ENCODE assay signal across 8 cellular contexts in the genomic region with DNA sequence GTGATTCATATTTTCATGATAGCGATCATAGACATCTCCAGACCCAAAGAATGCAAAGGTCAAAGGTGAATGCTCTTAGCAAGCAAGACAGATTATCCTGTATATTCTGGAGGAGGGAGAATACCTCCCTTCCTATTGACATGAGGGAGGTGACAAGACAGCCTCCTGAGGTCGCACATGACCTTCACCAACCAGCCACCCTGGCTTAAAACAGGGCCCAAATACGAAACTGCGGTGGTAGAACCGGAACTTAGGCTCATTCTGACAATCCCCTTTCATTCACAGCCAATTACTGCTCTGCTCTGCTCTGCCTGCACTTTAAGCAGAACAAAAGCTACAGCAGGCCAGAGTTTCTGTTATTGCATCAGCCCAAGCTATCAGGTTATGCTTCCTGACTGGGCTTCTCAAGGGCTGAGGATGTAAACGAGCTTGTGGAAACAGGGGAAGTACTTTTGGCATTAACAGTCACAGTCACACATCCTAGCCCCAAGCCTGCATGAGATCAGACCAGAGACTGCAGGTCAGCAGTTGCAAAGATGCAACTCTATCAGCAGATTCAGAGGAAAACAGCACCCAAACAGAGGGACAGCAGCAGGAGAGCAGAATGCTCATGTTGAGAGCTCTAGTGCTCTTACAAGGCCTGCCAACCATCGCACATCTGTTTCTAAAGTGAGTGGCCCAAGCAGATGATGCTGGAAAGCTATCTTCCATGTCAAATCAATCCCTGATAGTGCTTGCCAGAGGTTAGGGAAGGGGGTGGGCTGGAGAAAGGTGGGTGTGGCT. TPM values are rescaled to one million over a fixed set of nuclear protein-coding genes. Genes with fewer than 3 reads are reported as not detected.
A peak's percentile ranks its signal among the peaks of the same experiment; 100 is the strongest.
DNase-seq lines count a peak whose midpoint lies in the region; ATAC-seq and TF ChIP-seq lines count a peak whose summit lies in the region.

No MANE protein-coding gene starts in this region.

- no peak overlapping the region for H3K4me3 Mint-ChIP-seq in Calu3 (ENCODE audit: low read depth, unreplicated experiment)
- H3K4me3 Mint-ChIP-seq in neural progenitor cell, result no peak overlapping the region

- H3K36me3 Mint-ChIP-seq in Calu3 (ENCODE audit: insufficient read depth, unreplicated experiment), result peaks cover 16% of the 10 kb centered on the region
- H3K36me3 Mint-ChIP-seq in neural progenitor cell, result no peaks in the 10 kb centered on the region

- H3K27me3 ChIP-seq in neural progenitor cell, result no peaks in the 10 kb centered on the region
- no peaks in the 10 kb centered on the region for H3K27me3 ChIP-seq in colonic mucosa

- H3K27ac Mint-ChIP-seq in Calu3 (ENCODE audit: unreplicated experiment) (peak overlapping the region; percentile 52), neural progenitor cell (peak overlapping the region; percentile 32)

- H3K9ac ChIP-seq in neural progenitor cell, result no peak overlapping the region
- no peak overlapping the region for H3K9ac ChIP-seq in colonic mucosa (ENCODE audit: low read depth in 2 of 2, low read length in 2 of 2)

- no peak overlapping the region for H3K27ac ChIP-seq in neural progenitor cell
- H3K27ac ChIP-seq in colonic mucosa, result no peak overlapping the region

- DNase-seq in Calu3 (no peak), NCI-H2107 treated with DMSO at 0.1 percent for 48 hours (lab: John Stamatoyannopoulos, UW; ENCODE audit: unreplicated experiment) (peak; percentile 92), astrocyte of the spinal cord (ENCODE audit: low read depth, low spot score) (peak; percentile 54), neural progenitor cell (ENCODE audit: low spot score) (no peak), mesenteric fat pad (ENCODE audit: low spot score) (no peak), colonic mucosa (no peak)

- TF ChIP-seq CTCF in Calu3 (IDR thresholded peaks at IDR 0.05; ENCODE audit: unreplicated experiment) (no peak), astrocyte of the spinal cord (IDR thresholded peaks at IDR 0.05; ENCODE audit: low read depth, low read length) (no peak), neural progenitor cell (IDR thresholded peaks at IDR 0.05) (no peak), colonic mucosa (IDR thresholded peaks at IDR 0.05) (no peak)

- H3K4me3 ChIP-seq in astrocyte of the spinal cord (ENCODE audit: low read depth, low read length) (no peak overlapping the region), neural progenitor cell (no peak overlapping the region), colonic mucosa (no peak overlapping the region)

- no peaks in the 10 kb centered on the region for H3K4me1 ChIP-seq in neural progenitor cell
- no peaks in the 10 kb centered on the region for H3K4me1 ChIP-seq in colonic mucosa

- H3K27me3 Mint-ChIP-seq in Calu3 (ENCODE audit: unreplicated experiment) (no peaks in the 10 kb centered on the region), neural progenitor cell (ENCODE audit: insufficient read depth, low read depth) (no peaks in the 10 kb centered on the region)

- peak; percentile 63 for ATAC-seq in GM21515 (IDR thresholded peaks at IDR 0.05; ENCODE audit: unreplicated experiment)
- ATAC-seq in HG02610 (IDR thresholded peaks at IDR 0.05; ENCODE audit: unreplicated experiment), result no peak

- intact Hi-C loops in Calu3 (cut with micrococcal nuclease; ENCODE audit: unreplicated experiment) (no loop called here), colonic mucosa (cut with DNase I) (no loop called here)

- no peak overlapping the region for H3K4me2 ChIP-seq in neural progenitor cell

- H3K79me2 ChIP-seq in neural progenitor cell (ENCODE audit: low read depth), result no peaks in the 10 kb centered on the region

- H3K4me1 Mint-ChIP-seq in Calu3 (ENCODE audit: low read depth, unreplicated experiment), result no peaks in the 10 kb centered on the region
- H3K4me1 Mint-ChIP-seq in neural progenitor cell, result no peaks in the 10 kb centered on the region

- no TSS peak for BruUV-seq in Calu3 (replicated peaks; lab: Mats Ljungman, UMichigan)

- no peaks in the 10 kb centered on the region for H4K20me1 ChIP-seq in neural progenitor cell (ENCODE audit: low read depth)

- in situ Hi-C loops in astrocyte of the spinal cord (cut with HindIII; ENCODE audit: low sequenced_read_pairs), result no loop called here

- CTCF ChIA-PET in Calu3 (lab: Charles Lee), result interaction anchor here (1.0 kb wide), 1 partner anchor 10 kb away, joined by 4 read pairs; no protein-coding TSS in a partner anchor

- H3K9me3 ChIP-seq in neural progenitor cell (ENCODE audit: low read depth) (no peaks in the 10 kb centered on the region), colonic mucosa (no peaks in the 10 kb centered on the region)

- no peaks in the 10 kb centered on the region for H3F3A ChIP-seq in neural progenitor cell (ENCODE audit: low read depth)

- H2AFZ ChIP-seq in neural progenitor cell (replicated peaks), result no peak overlapping the region

- H3K36me3 ChIP-seq in neural progenitor cell (no peaks in the 10 kb centered on the region), colonic mucosa (no peaks in the 10 kb centered on the region)

- no peaks in the 10 kb centered on the region for H3K9me3 Mint-ChIP-seq in Calu3 (ENCODE audit: low read depth, unreplicated experiment)
- peaks cover 4% of the 10 kb centered on the region for H3K9me3 Mint-ChIP-seq in neural progenitor cell

RNA-seq across cellular contexts. Expression of gene MAP3K15, which starts 51.2 kb away (rescaled TPM):
- total RNA-seq in Calu3 (2022) (4.7 and 4.8 TPM in 2 replicates), neural progenitor cell (ENCODE audit: low replicate concordance) (1.1 and 2.0 TPM in 2 replicates), mesenteric fat pad (0.10 TPM), colonic mucosa (under 1 TPM in 1 of 2 donors, not detected in 1; 0.25 TPM)

Comparison
In these comparisons a context has a peak if more than half of its experiments do, and no peak if none do; other contexts are left out.
1. DNase-seq: peak in NCI-H2107 treated with DMSO at 0.1 percent for 48 hours (single experiment) and astrocyte of the spinal cord (single experiment); none in Calu3 (single experiment), neural progenitor cell (single experiment), mesenteric fat pad (single experiment) and colonic mucosa (single experiment).